In the genomic region with DNA sequence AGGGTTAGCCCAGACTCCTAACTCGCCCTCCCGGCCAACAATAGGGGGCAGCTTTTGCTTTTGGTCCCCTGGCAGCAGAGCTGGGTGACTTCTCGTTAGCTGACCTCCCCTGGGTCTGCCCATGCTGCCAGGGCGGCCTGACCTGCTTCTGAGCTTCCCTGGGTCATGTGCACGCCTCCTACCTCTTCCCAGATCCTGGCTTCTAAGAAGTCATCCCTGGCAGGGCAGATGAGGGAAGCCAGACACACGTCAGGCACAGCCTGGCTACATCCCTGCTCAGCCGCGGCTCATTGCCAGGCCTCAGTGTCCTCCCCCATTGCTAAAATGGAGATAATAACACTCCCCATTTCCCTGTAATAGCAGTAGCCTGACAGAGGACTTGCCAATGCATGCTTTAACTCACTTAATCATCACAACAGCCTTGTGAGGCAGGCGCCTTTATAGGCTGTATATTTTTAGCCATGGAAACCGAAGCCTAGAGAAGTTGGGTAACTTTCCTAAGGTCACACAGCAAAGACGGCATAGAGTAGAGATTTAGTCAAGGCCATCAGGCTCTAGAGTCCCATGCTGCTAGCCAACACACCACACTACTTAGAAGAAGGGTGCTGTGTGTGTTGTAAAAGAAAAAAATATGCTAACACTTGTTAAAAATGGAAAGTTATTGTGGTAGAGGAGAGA, we compare ENCODE assay signal across 10 cellular contexts. TPM values are rescaled to one million over a fixed set of nuclear protein-coding genes. Genes with fewer than 3 reads are reported as not detected.
A peak's percentile ranks its signal among the peaks of the same experiment; 100 is the strongest.
DNase-seq lines count a peak whose midpoint lies in the region; ATAC-seq, FAIRE-seq and TF ChIP-seq lines count a peak whose summit lies in the region.
"Had no signal": no experiment of that assay in that cellular context is flagged by ENCODE, and none has a peak within 500 bp of the region (broad histone marks: within the 10 kb centered on the region; RNA-seq: fewer than 3 reads in every experiment).

No MANE protein-coding gene starts in this region.

- no peak for DNase-seq in activated CD4-positive, alpha-beta T cell treated with anti-CD3 and anti-CD28 coated beads, Interleukin-2, amount 10 ng/mL, durations not matched to agents 24 days and 14 days
- no peak for DNase-seq in activated CD4-positive, alpha-beta T cell treated with anti-CD3 and anti-CD28 coated beads, Interleukin-2, amount 50 U/mL, for 1 hour
- DNase-seq in body of pancreas (peak in 3 of 4 donors; percentile 27 to 50 (median 39)), keratinocyte (ENCODE audit: low read depth, low spot score) (no peak), thoracic aorta (ENCODE audit: low spot score) (no peak), NCI-H2029 treated with DMSO at 0.1 percent for 48 hours (lab: John Stamatoyannopoulos, UW) (no peak)
- DNase-seq in stimulated activated CD4-positive, alpha-beta T cell treated with anti-CD3 and anti-CD28 coated beads, Interleukin-4, amount 100 ng/mL, for 4 hours = no peak
- DNase-seq: SHP77 treated with DMSO at 0.1 percent for 48 hours had no signal

- dilution Hi-C loops in keratinocyte (cut with MboI; ENCODE audit: extremely low pct_ligation_motif_present, low sequenced_read_pairs) = no loop called here

- FAIRE-seq in keratinocyte (lab: Jason Lieb, UNC) = peak; percentile 95

- peaks cover 5% of the 10 kb centered on the region for H4K20me1 ChIP-seq in keratinocyte (ENCODE audit: control insufficient read depth, extremely low read depth, insufficient read depth, low read length)

- H3K79me2 ChIP-seq in keratinocyte (ENCODE audit: control insufficient read depth, insufficient read depth, low read length) = peaks cover 56% of the 10 kb centered on the region

- no peak overlapping the region for H3K27ac Mint-ChIP-seq in activated CD4-positive, alpha-beta T cell treated with anti-CD3 and anti-CD28 coated beads, Interleukin-2, amount 10 ng/mL, durations not matched to agents 24 days and 14 days

- H3K9ac ChIP-seq in keratinocyte (ENCODE audit: control insufficient read depth, extremely low read depth, insufficient read depth, low read length) = peak overlapping the region; percentile 83

- intact Hi-C loops in activated CD4-positive, alpha-beta T cell treated with anti-CD3 and anti-CD28 coated beads, Interleukin-2, amount 10 ng/mL, durations not matched to agents 24 days and 14 days (cut with micrococcal nuclease) = no loop called here
- intact Hi-C loops in body of pancreas (cut with DNase I) = loop anchor here (10.0 kb wide), 1 partner anchor 417 kb away; a partner anchor contains a TSS

- no peaks in the 10 kb centered on the region for H3K9me3 Mint-ChIP-seq in activated CD4-positive, alpha-beta T cell treated with anti-CD3 and anti-CD28 coated beads, Interleukin-2, amount 10 ng/mL, durations not matched to agents 24 days and 14 days

- TF ChIP-seq CTCF in body of pancreas (IDR thresholded peaks at IDR 0.05) = no peak
- peak in 1 of 3 experiments; percentile 26 for TF ChIP-seq CTCF in keratinocyte (optimal IDR thresholded peaks at IDR 0.05 in 1 of 3, IDR thresholded peaks at IDR 0.05 in 1 of 3, conservative IDR thresholded peaks at IDR 0.05 in 1 of 3; ENCODE audit: extremely low read depth in 1 of 3, insufficient read depth in 2 of 3, low read length in 3 of 3)
- no peak for TF ChIP-seq CTCF in thoracic aorta (IDR thresholded peaks at IDR 0.05)

- H2AFZ ChIP-seq in keratinocyte (ENCODE audit: control insufficient read depth, low read length) = no peak overlapping the region

- H3K27me3 Mint-ChIP-seq in activated CD4-positive, alpha-beta T cell treated with anti-CD3 and anti-CD28 coated beads, Interleukin-2, amount 10 ng/mL, durations not matched to agents 24 days and 14 days = no peaks in the 10 kb centered on the region

- H3K4me3 Mint-ChIP-seq in activated CD4-positive, alpha-beta T cell treated with anti-CD3 and anti-CD28 coated beads, Interleukin-2, amount 10 ng/mL, durations not matched to agents 24 days and 14 days = peak overlapping the region; percentile 89

- H3K9me1 ChIP-seq in keratinocyte (ENCODE audit: control insufficient read depth, extremely low read depth, insufficient read depth, low read length) = no peaks in the 10 kb centered on the region

- no peaks in the 10 kb centered on the region for H3K27me3 ChIP-seq in body of pancreas
- no peaks in the 10 kb centered on the region for H3K27me3 ChIP-seq in keratinocyte (ENCODE audit: control insufficient read depth, extremely low read depth, insufficient read depth, low read length)
- no peaks in the 10 kb centered on the region for H3K27me3 ChIP-seq in thoracic aorta (replicated peaks; ENCODE audit: insufficient read depth)

- H3K9me3 ChIP-seq in body of pancreas (no peaks in the 10 kb centered on the region), keratinocyte (ENCODE audit: control insufficient read depth, low read depth, low read length) (no peaks in the 10 kb centered on the region), thoracic aorta (no peaks in the 10 kb centered on the region)

- H3K27ac ChIP-seq in body of pancreas (peak overlapping the region in 1 of 4 donors; percentile 79), keratinocyte (ENCODE audit: control insufficient read depth, insufficient read depth, low read length) (peak overlapping the region; percentile 79), thoracic aorta (peak overlapping the region; percentile 84 to 95)
- H3K27ac ChIP-seq: C4-2B had no signal

- TF ChIP-seq POLR2A in body of pancreas (IDR thresholded peaks at IDR 0.05) = no peak

- H3K36me3 ChIP-seq in body of pancreas (replicated peaks in 1 of 2; ENCODE audit: insufficient read depth in 1 of 2, low read depth in 2 of 2) = peaks cover 0 to 2% of the 10 kb centered on the region in 2 donors
- peaks cover 14 to 18% of the 10 kb centered on the region in 2 experiments for H3K36me3 ChIP-seq in keratinocyte (ENCODE audit: control insufficient read depth in 2 of 2, extremely low read depth in 1 of 2, insufficient read depth in 2 of 2, low read length in 2 of 2)
- H3K36me3 ChIP-seq in thoracic aorta = peaks cover 10% of the 10 kb centered on the region

- H3K4me3 ChIP-seq in body of pancreas = no peak overlapping the region
- peak overlapping the region; percentile 53 to 89 (median 71) for H3K4me3 ChIP-seq in keratinocyte (ENCODE audit: control insufficient read depth in 2 of 3, extremely low read depth in 1 of 3, insufficient read depth in 2 of 3, low read depth in 1 of 3, low read length in 3 of 3)
- H3K4me3 ChIP-seq in thoracic aorta = peak overlapping the region; percentile 95

- peaks cover 33% of the 10 kb centered on the region for H3K4me1 ChIP-seq in body of pancreas
- H3K4me1 ChIP-seq in keratinocyte (ENCODE audit: control insufficient read depth, extremely low read depth, insufficient read depth, low read length) = peaks cover 43% of the 10 kb centered on the region
- peaks cover 25 to 46% of the 10 kb centered on the region in 2 donors for H3K4me1 ChIP-seq in thoracic aorta (ENCODE audit: control insufficient read depth in 1 of 2, low read depth in 2 of 2)

- ATAC-seq in body of pancreas (no peak), thoracic aorta (ENCODE audit: insufficient number of reproducible peaks, low FRiP score, low read depth) (peak; percentile 26), GM18520 (IDR thresholded peaks at IDR 0.05; ENCODE audit: unreplicated experiment) (no peak)

- H3K4me1 Mint-ChIP-seq in activated CD4-positive, alpha-beta T cell treated with anti-CD3 and anti-CD28 coated beads, Interleukin-2, amount 10 ng/mL, durations not matched to agents 24 days and 14 days = peaks cover 38% of the 10 kb centered on the region

- H3K4me2 ChIP-seq in keratinocyte (ENCODE audit: control insufficient read depth, extremely low read depth, insufficient read depth, low read depth, low read length) = peak overlapping the region; percentile 93

- WGBS in body of pancreas, 2 donors = 26 to 31% methylated on average over 8 to 11 of the region's 11 CpGs

- peaks cover 23% of the 10 kb centered on the region for H3K36me3 Mint-ChIP-seq in activated CD4-positive, alpha-beta T cell treated with anti-CD3 and anti-CD28 coated beads, Interleukin-2, amount 10 ng/mL, durations not matched to agents 24 days and 14 days (ENCODE audit: low read depth)

RNA-seq across cellular contexts. Expression of a gene that starts 2.1 kb away (rescaled TPM):
- 18.7 and 20.1 TPM in 2 replicates for total RNA-seq in activated CD4-positive, alpha-beta T cell treated with anti-CD3 and anti-CD28 coated beads, Interleukin-2, amount 10 ng/mL, durations not matched to agents 24 days and 14 days
- total RNA-seq in body of pancreas = 10 to 100 TPM in 1 of 2 donors, 1 to 10 TPM in 1; 8.6 to 13.8 TPM
- polyA plus RNA-seq in keratinocyte = 23.9 to 33.7 TPM (median 29.1 TPM) in 3 replicates
- polyA plus RNA-seq in keratinocyte (2011; ENCODE audit: low read depth) = 17.5 TPM
- polyA plus RNA-seq in keratinocyte (2011; cell fraction: cytosol; rRNA removed) = 23.3 and 23.8 TPM in 2 replicates
- polyA plus RNA-seq in keratinocyte (2011; cell fraction: nucleus; rRNA removed) = 65.9 and 66.2 TPM in 2 replicates
- polyA plus RNA-seq in keratinocyte (2012; ENCODE audit: low replicate concordance) = 34.3 and 38.5 TPM in 2 replicates
- polyA minus RNA-seq in keratinocyte = 17.3 to 23.6 TPM (median 23.1 TPM) in 3 replicates
- polyA minus RNA-seq in keratinocyte (2011; cell fraction: cytosol; rRNA and poly(A)+ RNA removed) = 14.8 TPM
- polyA minus RNA-seq in keratinocyte (2011; cell fraction: nucleus; rRNA and poly(A)+ RNA removed) = 19.3 and 32.0 TPM in 2 replicates
- 10 to 100 TPM; 16.1 to 34.3 TPM for total RNA-seq in thoracic aorta

RNA-seq across cellular contexts. Expression of a gene that starts 6.0 kb away (rescaled TPM):
- total RNA-seq in activated CD4-positive, alpha-beta T cell treated with anti-CD3 and anti-CD28 coated beads, Interleukin-2, amount 10 ng/mL, durations not matched to agents 24 days and 14 days = 83.4 and 84.7 TPM in 2 replicates
- total RNA-seq in body of pancreas (10 to 100 TPM in 1 of 2 donors, 1 to 10 TPM in 1; 8.2 to 22.3 TPM), thoracic aorta (10 to 100 TPM; 14.9 to 31.0 TPM)
- polyA plus RNA-seq in keratinocyte = 38.1 to 66.5 TPM (median 47.6 TPM) in 3 replicates
- 7.4 TPM for polyA plus RNA-seq in keratinocyte (2011; ENCODE audit: low read depth)
- polyA plus RNA-seq in keratinocyte (2011; cell fraction: cytosol; rRNA removed) = 29.0 and 58.3 TPM in 2 replicates
- 25.8 and 36.8 TPM in 2 replicates for polyA plus RNA-seq in keratinocyte (2011; cell fraction: nucleus; rRNA removed)
- 26.1 and 50.0 TPM in 2 replicates for polyA plus RNA-seq in keratinocyte (2012; ENCODE audit: low replicate concordance)
- polyA minus RNA-seq in keratinocyte = 40.3 to 62.6 TPM (median 40.9 TPM) in 3 replicates
- polyA minus RNA-seq in keratinocyte (2011; cell fraction: cytosol; rRNA and poly(A)+ RNA removed) = 51.8 TPM
- 12.3 and 12.4 TPM in 2 replicates for polyA minus RNA-seq in keratinocyte (2011; cell fraction: nucleus; rRNA and poly(A)+ RNA removed)

RNA-seq across cellular contexts. Expression of a gene that starts 13.8 kb away (rescaled TPM):
- 3.4 and 3.7 TPM in 2 replicates for total RNA-seq in activated CD4-positive, alpha-beta T cell treated with anti-CD3 and anti-CD28 coated beads, Interleukin-2, amount 10 ng/mL, durations not matched to agents 24 days and 14 days
- total RNA-seq in body of pancreas (1 to 10 TPM in 1 of 2 donors, under 1 TPM in 1; 0.78 to 9.6 TPM), thoracic aorta (10 to 100 TPM in 1 of 2 donors, 1 to 10 TPM in 1; 8.7 to 11.9 TPM)
- 0.21 to 0.73 TPM (median 0.35 TPM) in 3 replicates for polyA plus RNA-seq in keratinocyte
- polyA plus RNA-seq in keratinocyte (2011; ENCODE audit: low read depth) = 2.3 TPM
- 0.28 TPM in 1 of 2 replicates, not detected in the other for polyA plus RNA-seq in keratinocyte (2011; cell fraction: cytosol; rRNA removed)
- 1.5 and 3.3 TPM in 2 replicates for polyA plus RNA-seq in keratinocyte (2011; cell fraction: nucleus; rRNA removed)
- 0.28 and 2.7 TPM in 2 replicates for polyA plus RNA-seq in keratinocyte (2012; ENCODE audit: low replicate concordance)
- 1.2 to 1.5 TPM in 2 of 3 replicates, not detected in the other for polyA minus RNA-seq in keratinocyte
- polyA minus RNA-seq in keratinocyte (2011; cell fraction: cytosol; rRNA and poly(A)+ RNA removed) = 3.5 TPM
- polyA minus RNA-seq in keratinocyte (2011; cell fraction: nucleus; rRNA and poly(A)+ RNA removed) = 1.7 and 2.1 TPM in 2 replicates

RNA-seq across cellular contexts. Expression of a gene that starts 17.7 kb away (rescaled TPM):
- total RNA-seq in activated CD4-positive, alpha-beta T cell treated with anti-CD3 and anti-CD28 coated beads, Interleukin-2, amount 10 ng/mL, durations not matched to agents 24 days and 14 days = 0.52 TPM in 1 of 2 replicates, not detected in the other
- total RNA-seq in body of pancreas (1 to 10 TPM in 1 of 2 donors, not detected in 1; 2.6 TPM), thoracic aorta (1 to 10 TPM in 1 of 2 donors, not detected in 1; 6.7 TPM)
- polyA plus RNA-seq in keratinocyte = 302 to 496 TPM (median 366 TPM) in 3 replicates
- 241 TPM for polyA plus RNA-seq in keratinocyte (2011; ENCODE audit: low read depth)
- 214 and 781 TPM in 2 replicates for polyA plus RNA-seq in keratinocyte (2011; cell fraction: cytosol; rRNA removed)
- 102 and 139 TPM in 2 replicates for polyA plus RNA-seq in keratinocyte (2011; cell fraction: nucleus; rRNA removed)
- polyA plus RNA-seq in keratinocyte (2012; ENCODE audit: low replicate concordance) = 360 and 816 TPM in 2 replicates
- polyA minus RNA-seq in keratinocyte = 35.2 to 58.7 TPM (median 44.3 TPM) in 3 replicates
- 220 TPM for polyA minus RNA-seq in keratinocyte (2011; cell fraction: cytosol; rRNA and poly(A)+ RNA removed)
- 42.0 and 55.5 TPM in 2 replicates for polyA minus RNA-seq in keratinocyte (2011; cell fraction: nucleus; rRNA and poly(A)+ RNA removed)

RNA-seq across cellular contexts. Expression of a gene that starts 52.6 kb away (rescaled TPM):
- total RNA-seq in activated CD4-positive, alpha-beta T cell treated with anti-CD3 and anti-CD28 coated beads, Interleukin-2, amount 10 ng/mL, durations not matched to agents 24 days and 14 days = 314 and 315 TPM in 2 replicates
- 10 to 100 TPM; 49.4 to 68.7 TPM for total RNA-seq in body of pancreas
- 346 to 528 TPM (median 350 TPM) in 3 replicates for polyA plus RNA-seq in keratinocyte
- polyA plus RNA-seq in keratinocyte (2011; ENCODE audit: low read depth) = 76.8 TPM
- 357 and 365 TPM in 2 replicates for polyA plus RNA-seq in keratinocyte (2011; cell fraction: cytosol; rRNA removed)
- polyA plus RNA-seq in keratinocyte (2011; cell fraction: nucleus; rRNA removed) = 215 and 228 TPM in 2 replicates
- polyA plus RNA-seq in keratinocyte (2012; ENCODE audit: low replicate concordance) = 250 and 304 TPM in 2 replicates
- polyA minus RNA-seq in keratinocyte = 251 to 377 TPM (median 251 TPM) in 3 replicates
- 190 TPM for polyA minus RNA-seq in keratinocyte (2011; cell fraction: cytosol; rRNA and poly(A)+ RNA removed)
- 80.1 and 90.7 TPM in 2 replicates for polyA minus RNA-seq in keratinocyte (2011; cell fraction: nucleus; rRNA and poly(A)+ RNA removed)
- total RNA-seq in thoracic aorta = 100 to 1,000 TPM; 173 to 178 TPM

Comparison
In these comparisons a context has a peak if more than half of its experiments do, and no peak if none do; other contexts are left out.
1. DNase-seq: peak in body of pancreas (3 of 4); none in activated CD4-positive, alpha-beta T cell treated with anti-CD3 and anti-CD28 coated beads, Interleukin-2, amount 10 ng/mL, durations not matched to agents 24 days and 14 days (single experiment), activated CD4-positive, alpha-beta T cell treated with anti-CD3 and anti-CD28 coated beads, Interleukin-2, amount 50 U/mL, for 1 hour (single experiment), keratinocyte (single experiment), thoracic aorta (single experiment), stimulated activated CD4-positive, alpha-beta T cell treated with anti-CD3 and anti-CD28 coated beads, Interleukin-4, amount 100 ng/mL, for 4 hours (0 of 2) and NCI-H2029 treated with DMSO at 0.1 percent for 48 hours (single experiment).
2. H3K4me3 ChIP-seq: peak in keratinocyte (3 of 3) and thoracic aorta (single experiment); none in body of pancreas (0 of 2).